ENCODE assay signal across 18 cellular contexts in the genomic region with DNA sequence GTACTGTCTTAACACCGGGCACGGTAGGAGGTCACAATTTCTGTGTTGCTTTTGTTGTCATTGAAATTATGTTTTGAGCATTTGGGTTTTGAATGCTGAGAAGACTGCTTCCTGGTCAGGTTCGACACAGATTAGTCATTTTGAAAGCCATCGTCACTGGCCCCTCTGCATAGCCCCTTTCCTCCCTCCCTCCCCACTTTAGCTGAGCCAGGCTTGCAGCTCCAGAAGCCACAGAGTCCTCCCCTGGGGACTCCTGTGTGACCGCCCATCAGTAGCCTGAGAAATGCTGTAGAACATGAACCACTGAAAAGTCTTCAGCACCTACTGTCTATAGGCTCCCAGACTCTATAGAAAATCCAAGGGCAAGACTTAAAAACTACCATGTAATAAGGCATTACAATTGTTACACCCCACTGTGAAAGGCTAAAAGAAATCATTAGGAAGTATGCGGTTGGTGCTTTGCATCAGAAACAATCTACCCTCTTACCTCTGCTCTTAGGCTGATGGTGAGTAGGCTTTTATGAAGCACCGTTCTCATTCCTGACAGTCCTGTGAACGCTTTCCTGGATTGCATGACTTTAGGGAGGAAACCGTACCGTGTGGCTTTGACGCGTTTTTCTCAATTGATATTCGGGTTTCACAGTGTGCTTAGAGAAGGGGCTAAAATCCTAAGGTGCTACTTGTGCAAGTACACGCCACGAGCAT. TPM values are rescaled to one million over a fixed set of nuclear protein-coding genes. Genes with fewer than 3 reads are reported as not detected.
DNase-seq lines count a peak whose midpoint lies in the region; ATAC-seq and TF ChIP-seq lines count a peak whose summit lies in the region.
"Had no signal": no experiment of that assay in that cellular context is flagged by ENCODE, and none has a peak within 500 bp of the region (broad histone marks: within the 10 kb centered on the region; RNA-seq: fewer than 3 reads in every experiment).

No MANE protein-coding gene starts in this region.

- H3K36me3 Mint-ChIP-seq in natural killer cell treated with Interleukin-12 subunit alpha and Interleukin-12 subunit beta and Interleukin-15 and Interleukin-18, amount 100 ng/mL, for 72 hours = no peaks in the 10 kb centered on the region
- H3K36me3 Mint-ChIP-seq in naive thymus-derived CD4-positive, alpha-beta T cell = peaks cover 0 to 8% (median 0%) of the 10 kb centered on the region in 5 donors
- H3K36me3 Mint-ChIP-seq: activated naive CD8-positive, alpha-beta T cell treated with anti-CD3 and anti-CD28 coated beads for 36 hours; CD14-positive monocyte; naive B cell had no signal

- ATAC-seq in GM18517 (IDR thresholded peaks at IDR 0.05; ENCODE audit: unreplicated experiment) (peak; percentile 71), GM21737 (IDR thresholded peaks at IDR 0.05; ENCODE audit: unreplicated experiment) (peak; percentile 75)
- peak; percentile 78 to 83 for ATAC-seq in natural killer cell treated with Interleukin-12 subunit alpha and Interleukin-12 subunit beta and Interleukin-15 and Interleukin-18, amount 100 ng/mL, for 72 hours
- no peak for ATAC-seq in naive thymus-derived CD4-positive, alpha-beta T cell
- ATAC-seq: heart left ventricle, left lobe of liver, right cardiac atrium had no signal

- peak overlapping the region; percentile 69 for H3K4me3 Mint-ChIP-seq in natural killer cell treated with Interleukin-12 subunit alpha and Interleukin-12 subunit beta and Interleukin-15 and Interleukin-18, amount 100 ng/mL, for 72 hours
- H3K4me3 Mint-ChIP-seq in naive thymus-derived CD4-positive, alpha-beta T cell = no peak overlapping the region
- H3K4me3 Mint-ChIP-seq: activated naive CD8-positive, alpha-beta T cell treated with anti-CD3 and anti-CD28 coated beads for 36 hours; naive B cell had no signal

- intact Hi-C loops in naive thymus-derived CD4-positive, alpha-beta T cell (cut with micrococcal nuclease) = no loop called here

- TF ChIP-seq CTCF in Loucy (conservative IDR thresholded peaks at IDR 0.05; ENCODE audit: low read length) = no peak

- no peak overlapping the region for H2AFZ ChIP-seq in Loucy (ENCODE audit: low read length)

- no peak for DNase-seq in natural killer cell treated with Interleukin-12 subunit alpha and Interleukin-12 subunit beta and Interleukin-15 and Interleukin-18, amount 100 ng/mL, for 72 hours (ENCODE audit: low spot score)
- no peak for DNase-seq in naive thymus-derived CD4-positive, alpha-beta T cell
- DNase-seq in SIG-M5 (lab: John Stamatoyannopoulos, UW) (no peak), kidney glomerular epithelial cell (lab: John Stamatoyannopoulos, UW) (no peak)
- DNase-seq: activated naive CD8-positive, alpha-beta T cell treated with anti-CD3 and anti-CD28 coated beads for 36 hours; GOT3; heart left ventricle; naive B cell; NCI-H345; right cardiac atrium; stimulated activated CD4-positive, alpha-beta T cell treated with anti-CD3 and anti-CD28 coated beads, Interleukin-4, amount 100 ng/mL, for 4 hours; stimulated activated naive CD4-positive, alpha-beta T cell had no signal

- no peaks in the 10 kb centered on the region for H3K9me3 Mint-ChIP-seq in natural killer cell treated with Interleukin-12 subunit alpha and Interleukin-12 subunit beta and Interleukin-15 and Interleukin-18, amount 100 ng/mL, for 72 hours
- H3K9me3 Mint-ChIP-seq in naive thymus-derived CD4-positive, alpha-beta T cell = peaks cover 0 to 1% (median 0%) of the 10 kb centered on the region in 11 donors
- H3K9me3 Mint-ChIP-seq: activated naive CD8-positive, alpha-beta T cell treated with anti-CD3 and anti-CD28 coated beads for 36 hours; CD14-positive monocyte had no signal

- H3F3A ChIP-seq in Loucy (ENCODE audit: low read depth) = no peaks in the 10 kb centered on the region; the same call in 1 of the 2 replicates

- H3K27ac Mint-ChIP-seq in natural killer cell treated with Interleukin-12 subunit alpha and Interleukin-12 subunit beta and Interleukin-15 and Interleukin-18, amount 100 ng/mL, for 72 hours = peak overlapping the region in 1 of 2 donors; percentile 3
- no peak overlapping the region for H3K27ac Mint-ChIP-seq in naive thymus-derived CD4-positive, alpha-beta T cell
- H3K27ac Mint-ChIP-seq: activated naive CD8-positive, alpha-beta T cell treated with anti-CD3 and anti-CD28 coated beads for 36 hours; CD14-positive monocyte had no signal

- H3K4me1 ChIP-seq in Loucy (ENCODE audit: insufficient read depth, low read length, poor library complexity, severe bottlenecking) = peaks cover 71% of the 10 kb centered on the region
- H3K4me1 ChIP-seq in naive thymus-derived CD4-positive, alpha-beta T cell (ENCODE audit: control insufficient read depth in 2 of 2, insufficient read depth in 2 of 2, low read length in 2 of 2) = peaks cover 0 to 4% of the 10 kb centered on the region in 2 donors

- H3K9ac ChIP-seq in Loucy (ENCODE audit: low read depth, low read length, poor library complexity, severe bottlenecking) = no peak overlapping the region

- H4K20me1 ChIP-seq in Loucy (ENCODE audit: insufficient read depth, low read length, poor library complexity, severe bottlenecking) = no peaks in the 10 kb centered on the region

- H3K36me3 ChIP-seq in Loucy (ENCODE audit: insufficient read depth, low read length) = no peaks in the 10 kb centered on the region
- H3K36me3 ChIP-seq in naive thymus-derived CD4-positive, alpha-beta T cell (ENCODE audit: control insufficient read depth in 2 of 3, insufficient read depth in 3 of 3, low read length in 3 of 3) = no peaks in the 10 kb centered on the region

- peaks cover 48 to 65% of the 10 kb centered on the region in 2 donors for H3K27me3 Mint-ChIP-seq in natural killer cell treated with Interleukin-12 subunit alpha and Interleukin-12 subunit beta and Interleukin-15 and Interleukin-18, amount 100 ng/mL, for 72 hours
- peaks cover 56 to 85% (median 83%) of the 10 kb centered on the region in 5 donors for H3K27me3 Mint-ChIP-seq in naive thymus-derived CD4-positive, alpha-beta T cell

- peak overlapping the region; percentile 22 for H3K4me3 ChIP-seq in Loucy (ENCODE audit: low read length, poor library complexity, severe bottlenecking)
- no peak overlapping the region for H3K4me3 ChIP-seq in naive thymus-derived CD4-positive, alpha-beta T cell (ENCODE audit: low read length)
- H3K4me3 ChIP-seq: heart left ventricle had no signal

- H3K9me3 ChIP-seq in Loucy (ENCODE audit: insufficient read depth, low read depth, low read length) = no peaks in the 10 kb centered on the region
- H3K9me3 ChIP-seq in naive thymus-derived CD4-positive, alpha-beta T cell (ENCODE audit: control insufficient read depth in 2 of 3, low read length in 3 of 3) = no peaks in the 10 kb centered on the region
- H3K9me3 ChIP-seq: heart left ventricle had no signal

- H3K9me2 ChIP-seq in Loucy (replicated peaks; ENCODE audit: low read depth, low read length) = no peaks in the 10 kb centered on the region

- peaks cover 43 to 56% of the 10 kb centered on the region in 2 donors for H3K4me1 Mint-ChIP-seq in natural killer cell treated with Interleukin-12 subunit alpha and Interleukin-12 subunit beta and Interleukin-15 and Interleukin-18, amount 100 ng/mL, for 72 hours (ENCODE audit: low read depth in 2 of 2)
- H3K4me1 Mint-ChIP-seq in naive thymus-derived CD4-positive, alpha-beta T cell = peaks cover 2 to 39% (median 18%) of the 10 kb centered on the region in 7 donors

- POLR2A ChIA-PET in naive thymus-derived CD4-positive, alpha-beta T cell (lab: Charles Lee) = no interaction called here

- H3K4me2 ChIP-seq in Loucy (ENCODE audit: low read depth, low read length, poor library complexity, severe bottlenecking) = peak overlapping the region; percentile 56

- H3K79me2 ChIP-seq in Loucy (ENCODE audit: insufficient read depth, low read length) = peaks cover 2% of the 10 kb centered on the region; the same call in 1 of the 2 replicates

- no peak overlapping the region for H3K27ac ChIP-seq in naive thymus-derived CD4-positive, alpha-beta T cell (ENCODE audit: low read depth, low read length)
- H3K27ac ChIP-seq: epithelial cell of prostate had no signal

- no peaks in the 10 kb centered on the region for H3K27me3 ChIP-seq in Loucy (ENCODE audit: insufficient read depth, low read length, poor library complexity, severe bottlenecking)
- peaks cover under 1 to 17% of the 10 kb centered on the region in 2 donors for H3K27me3 ChIP-seq in naive thymus-derived CD4-positive, alpha-beta T cell (ENCODE audit: control insufficient read depth in 2 of 2, insufficient read depth in 2 of 2, low read length in 2 of 2)

- CTCF ChIA-PET in naive thymus-derived CD4-positive, alpha-beta T cell (lab: Charles Lee) = no interaction called here

RNA-seq across cellular contexts. Expression of a gene that starts 24.8 kb away (rescaled TPM):
- under 1 TPM; 0.08 to 0.69 TPM for total RNA-seq in natural killer cell treated with Interleukin-12 subunit alpha and Interleukin-12 subunit beta and Interleukin-15 and Interleukin-18, amount 100 ng/mL, for 72 hours
- total RNA-seq in naive thymus-derived CD4-positive, alpha-beta T cell = under 1 TPM in 2 of 5 experiments, not detected in 3; 0.44 to 0.56 TPM
- not detected for polyA plus RNA-seq in naive thymus-derived CD4-positive, alpha-beta T cell
- polyA plus RNA-seq: CD14-positive monocyte had no signal
